Comparison of ENCODE assay signal across 10 cellular contexts in the genomic region with DNA sequence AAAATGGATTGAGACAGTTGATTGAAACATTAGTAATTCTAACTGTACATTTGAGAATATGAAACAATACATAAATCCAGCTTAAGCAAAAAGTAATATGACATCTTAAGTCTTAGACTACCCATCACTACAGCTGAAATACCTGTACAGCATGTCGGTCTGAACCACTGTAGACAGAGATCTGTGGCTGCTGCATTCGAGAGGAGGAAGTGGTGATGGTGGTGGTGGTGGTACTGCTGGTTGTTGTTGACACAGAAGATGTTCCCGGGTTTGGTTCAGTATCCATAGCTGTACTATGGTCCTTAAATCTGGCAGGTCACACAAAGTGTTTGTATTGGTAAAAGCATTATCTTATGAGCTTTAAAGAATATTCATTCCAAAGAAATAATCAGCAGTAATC. TPM values are rescaled to one million over a fixed set of nuclear protein-coding genes. Genes with fewer than 3 reads are reported as not detected.
DNase-seq lines count a peak whose midpoint lies in the region; ATAC-seq and TF ChIP-seq lines count a peak whose summit lies in the region.
"Had no signal": no experiment of that assay in that cellular context is flagged by ENCODE, and none has a peak within 500 bp of the region (broad histone marks: within the 10 kb centered on the region; RNA-seq: fewer than 3 reads in every experiment).

No MANE protein-coding gene starts in this region.

- peaks cover 43% of the 10 kb centered on the region for H3K36me3 Mint-ChIP-seq in activated naive CD4-positive, alpha-beta T cell treated with anti-CD3 and anti-CD28 coated beads for 36 hours (ENCODE audit: low read depth)

- H3K9me3 ChIP-seq in right atrium auricular region = no peaks in the 10 kb centered on the region
- H3K9me3 ChIP-seq: SJSA1 had no signal

- H3K4me3 Mint-ChIP-seq in activated naive CD4-positive, alpha-beta T cell treated with anti-CD3 and anti-CD28 coated beads for 36 hours = peak overlapping the region; percentile 44

- intact Hi-C loops in activated naive CD4-positive, alpha-beta T cell treated with anti-CD3 and anti-CD28 coated beads for 36 hours (cut with micrococcal nuclease) = no loop called here

- peak overlapping the region; percentile 77 for H3K27ac Mint-ChIP-seq in activated naive CD4-positive, alpha-beta T cell treated with anti-CD3 and anti-CD28 coated beads for 36 hours

- DNase-seq in GM13976 (ENCODE audit: low spot score) (peak; percentile 42), NB4 (ENCODE audit: low read depth) (peak; percentile 32), Ammon's horn (ENCODE audit: low spot score) (no peak), right atrium auricular region (ENCODE audit: low spot score) (no peak), DMS79 (lab: John Stamatoyannopoulos, UW) (no peak)
- peak; percentile 68 for DNase-seq in activated naive CD4-positive, alpha-beta T cell treated with anti-CD3 and anti-CD28 coated beads for 36 hours
- peak; percentile 10 to 36 (median 26) for DNase-seq in stimulated activated CD4-positive, alpha-beta T cell treated with anti-CD3 and anti-CD28 coated beads, Interleukin-12 subunit alpha, Interleukin-12 subunit beta, amount 100 ng/mL, for 48 hours (ENCODE audit: low read depth in 2 of 3, low spot score in 1 of 3)

- CTCF ChIA-PET in activated naive CD4-positive, alpha-beta T cell treated with anti-CD3 and anti-CD28 coated beads for 36 hours (lab: Charles Lee) = interaction anchor here (0.7 kb wide), 1 partner anchor 9 kb away, joined by 3 read pairs; no protein-coding TSS in a partner anchor

- in situ Hi-C loops in GM13976 (cut with MboI; ENCODE audit: low sequenced_read_pairs, unreplicated experiment) = loop anchor here (25.0 kb wide), 1 partner anchor 634 kb away; no protein-coding TSS in a partner anchor

- no peak for ATAC-seq in HG02610 (IDR thresholded peaks at IDR 0.05; ENCODE audit: unreplicated experiment)

- H3K4me3 ChIP-seq in NB4 (ENCODE audit: low read depth, low read length) (peak overlapping the region; percentile 93), right atrium auricular region (no peak overlapping the region)
- H3K4me3 ChIP-seq: SJSA1 had no signal

- no peak for TF ChIP-seq CTCF in GM13976 (IDR thresholded peaks at IDR 0.05; ENCODE audit: borderline replicate concordance, control extremely low read depth, extremely low read depth, insufficient read depth, missing control alignments)
- no peak for TF ChIP-seq CTCF in NB4 (IDR thresholded peaks at IDR 0.05; ENCODE audit: low read depth, low read length)
- TF ChIP-seq CTCF in right atrium auricular region (IDR thresholded peaks at IDR 0.05) = no peak

- H3K4me1 ChIP-seq in right atrium auricular region = peaks cover 0 to 18% of the 10 kb centered on the region in 2 donors
- H3K4me1 ChIP-seq: SJSA1 had no signal

- H3K27ac ChIP-seq in right atrium auricular region = no peak overlapping the region
- H3K27ac ChIP-seq: HL-60, SJSA1 had no signal

- peaks cover 43% of the 10 kb centered on the region for H3K36me3 ChIP-seq in right atrium auricular region

- H3K27me3 ChIP-seq in right atrium auricular region = no peaks in the 10 kb centered on the region
- H3K27me3 ChIP-seq: SJSA1 had no signal

- H3K9me3 Mint-ChIP-seq in activated naive CD4-positive, alpha-beta T cell treated with anti-CD3 and anti-CD28 coated beads for 36 hours = no peaks in the 10 kb centered on the region

- peaks cover 36% of the 10 kb centered on the region for H3K4me1 Mint-ChIP-seq in activated naive CD4-positive, alpha-beta T cell treated with anti-CD3 and anti-CD28 coated beads for 36 hours (ENCODE audit: low read depth)

- no peaks in the 10 kb centered on the region for H3K27me3 Mint-ChIP-seq in activated naive CD4-positive, alpha-beta T cell treated with anti-CD3 and anti-CD28 coated beads for 36 hours (ENCODE audit: low read depth)

- no peak for TF ChIP-seq POLR2A in NB4 (IDR thresholded peaks at IDR 0.05; ENCODE audit: extremely low read depth, insufficient read length)

RNA-seq across cellular contexts. Expression of gene PHC3, which starts 2.9 kb away (rescaled TPM):
- total RNA-seq in activated naive CD4-positive, alpha-beta T cell treated with anti-CD3 and anti-CD28 coated beads for 36 hours = 10 to 100 TPM; 48.7 to 50.4 TPM
- 10 to 100 TPM; 23.8 to 41.9 TPM for total RNA-seq in right atrium auricular region

RNA-seq across cellular contexts. Expression of gene PRKCI, which starts 43.6 kb away (rescaled TPM):
- 10 to 100 TPM; 20.8 to 23.0 TPM for total RNA-seq in activated naive CD4-positive, alpha-beta T cell treated with anti-CD3 and anti-CD28 coated beads for 36 hours
- 10 to 100 TPM; 17.4 to 20.0 TPM for total RNA-seq in right atrium auricular region

Comparison
In these comparisons a context has a peak if more than half of its experiments do, and no peak if none do; other contexts are left out.
1. DNase-seq: peak in GM13976 (single experiment), NB4 (single experiment), activated naive CD4-positive, alpha-beta T cell treated with anti-CD3 and anti-CD28 coated beads for 36 hours (single experiment) and stimulated activated CD4-positive, alpha-beta T cell treated with anti-CD3 and anti-CD28 coated beads, Interleukin-12 subunit alpha, Interleukin-12 subunit beta, amount 100 ng/mL, for 48 hours (3 of 3); none in Ammon's horn (single experiment), right atrium auricular region (single experiment) and DMS79 (single experiment).